ENCODE assay signal across 8 cellular contexts in the genomic region with DNA sequence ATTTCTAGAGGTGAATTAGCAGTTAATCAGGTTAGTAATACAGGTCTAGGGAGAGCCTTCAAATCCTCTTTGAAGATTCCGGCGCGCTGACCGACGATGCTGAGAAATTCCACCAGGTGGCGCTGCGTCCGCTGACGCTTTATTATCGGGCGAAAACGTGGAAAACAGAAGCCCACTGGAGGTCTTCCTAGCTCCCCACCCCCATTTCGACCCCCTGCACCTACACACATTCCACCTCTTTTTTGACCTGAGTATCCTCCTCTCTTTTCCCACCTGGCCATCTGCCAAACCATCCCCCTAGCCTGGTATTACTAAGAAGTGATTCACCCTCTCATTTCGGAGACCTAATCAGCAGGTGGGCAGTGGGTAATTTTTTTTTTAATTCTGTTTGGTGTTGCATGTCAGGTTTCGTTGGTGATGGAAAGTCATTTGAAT.
DNase-seq lines count a peak whose midpoint lies in the region; ATAC-seq and TF ChIP-seq lines count a peak whose summit lies in the region.

No MANE protein-coding gene starts in this region.

- H3K9me3 ChIP-seq in ovary, result no peaks in the 10 kb centered on the region

- ATAC-seq in HG03135 (IDR thresholded peaks at IDR 0.05; ENCODE audit: unreplicated experiment), result no peak

- TF ChIP-seq CTCF in AG09309 (IDR thresholded peaks at IDR 0.05; ENCODE audit: control insufficient read depth, insufficient read depth, low read depth, low read length, missing control alignments) (peak; percentile 82), GM20000 (IDR thresholded peaks at IDR 0.05; ENCODE audit: extremely low read depth, missing control alignments) (peak; percentile 84), ovary (IDR thresholded peaks at IDR 0.05) (peak; percentile 75 to 79 (median 78))

- no peak for TF ChIP-seq EP300 in ovary (IDR thresholded peaks at IDR 0.05)

- no peak for TF ChIP-seq POLR2A in ovary (IDR thresholded peaks at IDR 0.05)

- H3K4me3 ChIP-seq in AG09309 (ENCODE audit: control insufficient read depth, low read depth, low read length), result no peak overlapping the region; the same call in 1 of the 2 replicates
- H3K4me3 ChIP-seq in ovary, result no peak overlapping the region

- H3K36me3 ChIP-seq in ovary, result no peaks in the 10 kb centered on the region

- no peaks in the 10 kb centered on the region for H3K27me3 ChIP-seq in ovary

- H3K27ac ChIP-seq in ovary, result no peak overlapping the region

- DNase-seq in AG09309 (ENCODE audit: low read depth) (no peak), GM20000 (ENCODE audit: low spot score) (peak; percentile 66), OCI-M1 (lab: John Stamatoyannopoulos, UW) (peak; percentile 57), glomerular visceral epithelial cell (ENCODE audit: extremely low spot score) (peak; percentile 68), ovary (peak; percentile 24 to 76 (median 64)), ureter (ENCODE audit: low spot score) (peak; percentile 61)
- peak; percentile 15 for DNase-seq in activated T-helper 9 cell treated with anti-CD3 and anti-CD28 coated beads, Interleukin-2, amount 50 U/mL, for 16 hours (ENCODE audit: low read depth)

- H3K4me1 ChIP-seq in ovary (ENCODE audit: insufficient read depth), result no peaks in the 10 kb centered on the region

- intact Hi-C loops in ovary (cut with DNase I), result loop anchor here in 3 of 4 donors (5.0 to 10.0 kb wide), 4 partner anchors 52 to 305 kb away; no protein-coding TSS in a partner anchor

- WGBS in ovary, 3 donors, result 4 to 8% (median 4%) methylated on average over 15 of the region's 15 CpGs
